In genomic region chr4:26127851-26128337, GRCh38 we compare ENCODE assay signal across 15 cellular contexts.
DNase-seq lines count a peak whose midpoint lies in the region; ATAC-seq and TF ChIP-seq lines count a peak whose summit lies in the region.
"Had no signal": no experiment of that assay in that cellular context is flagged by ENCODE, and none has a peak within 500 bp of the region (broad histone marks: within the 10 kb centered on the region; RNA-seq: fewer than 3 reads in every experiment).

No MANE protein-coding gene starts in this region.

- H4K20me1 ChIP-seq in GM23338 (replicated peaks; ENCODE audit: insufficient read depth) = no peaks in the 10 kb centered on the region

- H3K4me3 Mint-ChIP-seq in GM23338 (no peak overlapping the region), MCF 10A (ENCODE audit: unreplicated experiment) (no peak overlapping the region)
- H3K4me3 Mint-ChIP-seq: B cell; effector memory CD8-positive, alpha-beta T cell; WTC11 had no signal

- no peaks in the 10 kb centered on the region for H3K27me3 ChIP-seq in GM23338 (ENCODE audit: insufficient read depth)
- H3K27me3 ChIP-seq: cardiac muscle cell, ovary had no signal

- H3K27me3 Mint-ChIP-seq in GM23338 (ENCODE audit: insufficient read depth, low read depth, poor library complexity) (no peaks in the 10 kb centered on the region), MCF 10A (ENCODE audit: insufficient read depth, unreplicated experiment) (no peaks in the 10 kb centered on the region)
- H3K27me3 Mint-ChIP-seq: effector memory CD8-positive, alpha-beta T cell had no signal

- no peak overlapping the region for H2AFZ ChIP-seq in GM23338

- no peaks in the 10 kb centered on the region for H3F3A ChIP-seq in GM23338 (replicated peaks; ENCODE audit: low read depth)

- H3K36me3 ChIP-seq in GM23338 (ENCODE audit: insufficient read depth) = no peaks in the 10 kb centered on the region
- H3K36me3 ChIP-seq: cardiac muscle cell, ovary had no signal

- peaks cover 6% of the 10 kb centered on the region; the same call in 1 of the 2 replicates for H3K9me2 ChIP-seq in GM23338 (ENCODE audit: insufficient read depth)

- H3K36me3 Mint-ChIP-seq in GM23338 (ENCODE audit: low read depth) = no peaks in the 10 kb centered on the region
- no peaks in the 10 kb centered on the region for H3K36me3 Mint-ChIP-seq in MCF 10A (ENCODE audit: insufficient read depth, unreplicated experiment)
- H3K36me3 Mint-ChIP-seq: WTC11 had no signal

- H3K9me3 Mint-ChIP-seq in GM23338 (peaks cover 2% of the 10 kb centered on the region; the same call in 1 of the 3 replicates), MCF 10A (ENCODE audit: unreplicated experiment) (no peaks in the 10 kb centered on the region)
- H3K9me3 Mint-ChIP-seq: effector memory CD8-positive, alpha-beta T cell had no signal

- H3K27ac Mint-ChIP-seq in GM23338 = no peak overlapping the region
- peak overlapping the region; percentile 80 for H3K27ac Mint-ChIP-seq in MCF 10A (ENCODE audit: low read depth, unreplicated experiment)
- H3K27ac Mint-ChIP-seq: activated naive CD4-positive, alpha-beta T cell treated with anti-CD3 and anti-CD28 coated beads, Interleukin-2, amount 50 U/mL, for 72 hours; B cell; WTC11 had no signal

- no peaks in the 10 kb centered on the region for H3K4me1 ChIP-seq in GM23338 (ENCODE audit: insufficient read depth)

- no peaks in the 10 kb centered on the region for H3K79me2 ChIP-seq in GM23338 (replicated peaks; ENCODE audit: insufficient read depth)

- no peak overlapping the region for H3K4me3 ChIP-seq in GM23338
- H3K4me3 ChIP-seq: cardiac muscle cell, ovary had no signal

- CTCF ChIA-PET in MCF 10A (lab: Yijun Ruan, JAX) = interaction anchor here (0.6 to 4.3 kb wide), 26 partner anchors 9 to 283 kb away, joined by 3 to 38 read pairs (median 4); partner anchors contain the start of gene RBPJ

- ATAC-seq in GM23338 (no peak), omental fat pad (ENCODE audit: low FRiP score) (peak; percentile 67), GM21526 (IDR thresholded peaks at IDR 0.05; ENCODE audit: low FRiP score, unreplicated experiment) (no peak)
- ATAC-seq: activated naive CD4-positive, alpha-beta T cell treated with anti-CD3 and anti-CD28 coated beads, Interleukin-2, amount 50 U/mL, for 72 hours; effector memory CD8-positive, alpha-beta T cell; WTC11 had no signal

- DNase-seq in GM23338 (ENCODE audit: low spot score) (peak; percentile 17), NCI-H2029 (lab: John Stamatoyannopoulos, UW) (peak; percentile 93), MCF 10A (ENCODE audit: unreplicated experiment) (peak; percentile 98), omental fat pad (ENCODE audit: low spot score) (no peak), midbrain (lab: John Stamatoyannopoulos, UW) (no peak), NCI-H146 treated with DMSO at 0.1 percent for 48 hours (lab: John Stamatoyannopoulos, UW; ENCODE audit: unreplicated experiment) (no peak)
- DNase-seq in activated CD4-positive, alpha-beta T cell treated with anti-CD3 and anti-CD28 coated beads for 48 hours = no peak
- DNase-seq: DMS79; effector memory CD8-positive, alpha-beta T cell; ovary had no signal

- POLR2A ChIA-PET in MCF 10A (lab: Yijun Ruan, JAX) = interaction anchor here (0.6 to 3.6 kb wide), 25 partner anchors 7 to 262 kb away, joined by 3 to 49 read pairs (median 4); partner anchors contain the start of gene RBPJ

- TF ChIP-seq CTCF in GM23338 (conservative IDR thresholded peaks at IDR 0.05; ENCODE audit: low read depth in 2 of 2) (no peak; a peak in 2 of 4 replicates), MCF 10A (IDR thresholded peaks at IDR 0.05; ENCODE audit: unreplicated experiment) (no peak), omental fat pad (IDR thresholded peaks at IDR 0.05) (no peak)

- intact Hi-C loops in MCF 10A (cut with micrococcal nuclease) = loop anchor here (1.0 to 2.0 kb wide), 2 partner anchors 107 to 191 kb away; no protein-coding TSS in a partner anchor

- no peaks in the 10 kb centered on the region for H3K4me1 Mint-ChIP-seq in GM23338
- peaks cover 21% of the 10 kb centered on the region for H3K4me1 Mint-ChIP-seq in MCF 10A (ENCODE audit: insufficient read depth, unreplicated experiment)
- H3K4me1 Mint-ChIP-seq: WTC11 had no signal

- H3K4me2 ChIP-seq in GM23338 = no peak overlapping the region

- H3K27ac ChIP-seq in GM23338 (ENCODE audit: low read depth) = no peak overlapping the region
- H3K27ac ChIP-seq: cardiac muscle cell, ovary had no signal

- BruUV-seq in MCF 10A (replicated peaks; lab: Mats Ljungman, UMichigan) = no TSS peak

TF ChIP-seq in GM23338, 12 proteins besides CTCF, POLR2A, EP300 and RAD21:
- no peak for TF ChIP-seq ZNF114 (CRISPR knock-in tag; IDR thresholded peaks at IDR 0.05)
- TF ChIP-seq CREB1 (CRISPR knock-in tag; IDR thresholded peaks at IDR 0.05; ENCODE audit: low read depth) = no peak
- TF ChIP-seq EZH2 (IDR thresholded peaks at IDR 0.05; ENCODE audit: low read depth, unreplicated experiment) = no peak
- TF ChIP-seq, protein P1, sequence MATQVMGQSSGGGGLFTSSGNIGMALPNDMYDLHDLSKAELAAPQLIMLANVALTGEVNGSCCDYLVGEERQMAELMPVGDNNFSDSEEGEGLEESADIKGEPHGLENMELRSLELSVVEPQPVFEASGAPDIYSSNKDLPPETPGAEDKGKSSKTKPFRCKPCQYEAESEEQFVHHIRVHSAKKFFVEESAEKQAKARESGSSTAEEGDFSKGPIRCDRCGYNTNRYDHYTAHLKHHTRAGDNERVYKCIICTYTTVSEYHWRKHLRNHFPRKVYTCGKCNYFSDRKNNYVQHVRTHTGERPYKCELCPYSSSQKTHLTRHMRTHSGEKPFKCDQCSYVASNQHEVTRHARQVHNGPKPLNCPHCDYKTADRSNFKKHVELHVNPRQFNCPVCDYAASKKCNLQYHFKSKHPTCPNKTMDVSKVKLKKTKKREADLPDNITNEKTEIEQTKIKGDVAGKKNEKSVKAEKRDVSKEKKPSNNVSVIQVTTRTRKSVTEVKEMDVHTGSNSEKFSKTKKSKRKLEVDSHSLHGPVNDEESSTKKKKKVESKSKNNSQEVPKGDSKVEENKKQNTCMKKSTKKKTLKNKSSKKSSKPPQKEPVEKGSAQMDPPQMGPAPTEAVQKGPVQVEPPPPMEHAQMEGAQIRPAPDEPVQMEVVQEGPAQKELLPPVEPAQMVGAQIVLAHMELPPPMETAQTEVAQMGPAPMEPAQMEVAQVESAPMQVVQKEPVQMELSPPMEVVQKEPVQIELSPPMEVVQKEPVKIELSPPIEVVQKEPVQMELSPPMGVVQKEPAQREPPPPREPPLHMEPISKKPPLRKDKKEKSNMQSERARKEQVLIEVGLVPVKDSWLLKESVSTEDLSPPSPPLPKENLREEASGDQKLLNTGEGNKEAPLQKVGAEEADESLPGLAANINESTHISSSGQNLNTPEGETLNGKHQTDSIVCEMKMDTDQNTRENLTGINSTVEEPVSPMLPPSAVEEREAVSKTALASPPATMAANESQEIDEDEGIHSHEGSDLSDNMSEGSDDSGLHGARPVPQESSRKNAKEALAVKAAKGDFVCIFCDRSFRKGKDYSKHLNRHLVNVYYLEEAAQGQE (IDR thresholded peaks at IDR 0.05; ENCODE audit: unreplicated experiment) = no peak
- TF ChIP-seq, protein P2, sequence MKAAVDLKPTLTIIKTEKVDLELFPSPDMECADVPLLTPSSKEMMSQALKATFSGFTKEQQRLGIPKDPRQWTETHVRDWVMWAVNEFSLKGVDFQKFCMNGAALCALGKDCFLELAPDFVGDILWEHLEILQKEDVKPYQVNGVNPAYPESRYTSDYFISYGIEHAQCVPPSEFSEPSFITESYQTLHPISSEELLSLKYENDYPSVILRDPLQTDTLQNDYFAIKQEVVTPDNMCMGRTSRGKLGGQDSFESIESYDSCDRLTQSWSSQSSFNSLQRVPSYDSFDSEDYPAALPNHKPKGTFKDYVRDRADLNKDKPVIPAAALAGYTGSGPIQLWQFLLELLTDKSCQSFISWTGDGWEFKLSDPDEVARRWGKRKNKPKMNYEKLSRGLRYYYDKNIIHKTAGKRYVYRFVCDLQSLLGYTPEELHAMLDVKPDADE (IDR thresholded peaks at IDR 0.05) = no peak
- no peak for TF ChIP-seq NANOG (IDR thresholded peaks at IDR 0.05; ENCODE audit: borderline replicate concordance)

Comparison
In these comparisons a context has a peak if more than half of its experiments do, and no peak if none do; other contexts are left out.
1. DNase-seq: peak in GM23338 (single experiment), NCI-H2029 (single experiment) and MCF 10A (single experiment); none in omental fat pad (single experiment), midbrain (single experiment), NCI-H146 treated with DMSO at 0.1 percent for 48 hours (single experiment) and activated CD4-positive, alpha-beta T cell treated with anti-CD3 and anti-CD28 coated beads for 48 hours (single experiment).